3 cellular contexts compared by ENCODE assay signal in genomic region chr1:148699357-148699756, GRCh38. TPM values are rescaled to one million over a fixed set of nuclear protein-coding genes. Genes with fewer than 3 reads are reported as not detected.
"Had no signal": no experiment of that assay in that cellular context is flagged by ENCODE, and none has a peak within 500 bp of the region (broad histone marks: within the 10 kb centered on the region; RNA-seq: fewer than 3 reads in every experiment).

No MANE protein-coding gene starts in this region.

RNA-seq across cellular contexts. Expression of gene NUDT4B, which starts 49.2 kb away (rescaled TPM):
- total RNA-seq: endothelial cell of umbilical vein, left ventricle myocardium superior, ureter had no signal
